ENCODE assay signal across 1 cellular context in genomic region chr12:130626601-130627000, GRCh38.
TF ChIP-seq lines count a peak whose summit lies in the region.

No MANE protein-coding gene starts in this region.

TF ChIP-seq in K562, 482 proteins besides CTCF, POLR2A, EP300 and RAD21:
- no peak for TF ChIP-seq ZNF41 (CRISPR knock-in tag; conservative IDR thresholded peaks at IDR 0.05)
- TF ChIP-seq RFX1 (IDR thresholded peaks at IDR 0.05), result peak; percentile 42; the same call in 1 of the 2 replicates
- TF ChIP-seq NFIX (CRISPR knock-in tag; IDR thresholded peaks at IDR 0.05; ENCODE audit: low read depth), result no peak
- TF ChIP-seq KDM1A (IDR thresholded peaks at IDR 0.05), result peak; percentile 37 to 65; a peak in 3 of 4 replicates
- no peak for TF ChIP-seq ZNF444 (CRISPR knock-in tag; IDR thresholded peaks at IDR 0.05)
- TF ChIP-seq ZNF431 (CRISPR knock-in tag; IDR thresholded peaks at IDR 0.05), result no peak
